8 cellular contexts compared by ENCODE assay signal in genomic region chr3:30342319-30343060, GRCh38.
DNase-seq lines count a peak whose midpoint lies in the region; ATAC-seq lines count a peak whose summit lies in the region.
"Had no signal": no experiment of that assay in that cellular context is flagged by ENCODE, and none has a peak within 500 bp of the region (broad histone marks: within the 10 kb centered on the region; RNA-seq: fewer than 3 reads in every experiment).

No MANE protein-coding gene starts in this region.

- DNase-seq in HS-5 (ENCODE audit: low read depth) (peak; percentile 97), right cardiac atrium (peak in 2 of 3 donors; percentile 11 to 20), posterior cingulate gyrus (no peak), NCI-H2227 (lab: John Stamatoyannopoulos, UW; ENCODE audit: unreplicated experiment) (no peak)
- peak in 1 of 2 donors; percentile 33 for DNase-seq in stimulated activated naive CD8-positive, alpha-beta T cell treated with anti-CD3 and anti-CD28 coated beads, Interleukin-15, amount 100 ng/mL, for 72 hours
- DNase-seq: effector CD4-positive, alpha-beta T cell had no signal

- peaks cover 1% of the 10 kb centered on the region for H3K4me1 ChIP-seq in right cardiac atrium (ENCODE audit: control insufficient read depth, insufficient read depth, low read length)

- no peaks in the 10 kb centered on the region for H3K27me3 Mint-ChIP-seq in activated naive CD8-positive, alpha-beta T cell
- H3K27me3 Mint-ChIP-seq in stimulated activated naive CD8-positive, alpha-beta T cell treated with anti-CD3 and anti-CD28 coated beads, Interleukin-15, amount 100 ng/mL, for 72 hours: no peaks in the 10 kb centered on the region

- H3K36me3 Mint-ChIP-seq in activated naive CD8-positive, alpha-beta T cell: peaks cover 5% of the 10 kb centered on the region

- no peaks in the 10 kb centered on the region for H3K9me3 ChIP-seq in right cardiac atrium (ENCODE audit: control insufficient read depth, low read length)

- H3K4me3 ChIP-seq in right cardiac atrium (ENCODE audit: low read length): no peak overlapping the region

- H3K4me1 Mint-ChIP-seq in activated naive CD8-positive, alpha-beta T cell (ENCODE audit: low read depth): peaks cover 54% of the 10 kb centered on the region
- peaks cover 61% of the 10 kb centered on the region for H3K4me1 Mint-ChIP-seq in stimulated activated naive CD8-positive, alpha-beta T cell treated with anti-CD3 and anti-CD28 coated beads, Interleukin-15, amount 100 ng/mL, for 72 hours

- H3K9me3 Mint-ChIP-seq in activated naive CD8-positive, alpha-beta T cell (ENCODE audit: low read depth): peaks cover 9% of the 10 kb centered on the region
- no peaks in the 10 kb centered on the region for H3K9me3 Mint-ChIP-seq in stimulated activated naive CD8-positive, alpha-beta T cell treated with anti-CD3 and anti-CD28 coated beads, Interleukin-15, amount 100 ng/mL, for 72 hours

- peak overlapping the region; percentile 69 for H3K27ac Mint-ChIP-seq in activated naive CD8-positive, alpha-beta T cell
- peak overlapping the region in 1 of 2 donors; percentile 7 for H3K27ac Mint-ChIP-seq in stimulated activated naive CD8-positive, alpha-beta T cell treated with anti-CD3 and anti-CD28 coated beads, Interleukin-15, amount 100 ng/mL, for 72 hours

- ATAC-seq in right cardiac atrium: peak; percentile 92 to 94
- ATAC-seq in stimulated activated naive CD8-positive, alpha-beta T cell treated with anti-CD3 and anti-CD28 coated beads, Interleukin-15, amount 100 ng/mL, for 72 hours: peak; percentile 79
- ATAC-seq in HG02840 (IDR thresholded peaks at IDR 0.05; ENCODE audit: low FRiP score, unreplicated experiment): no peak

- intact Hi-C loops in right cardiac atrium (cut with DNase I) (loop anchor here in 1 of 4 donors (10.0 kb wide), 1 partner anchor 112 kb away; no protein-coding TSS in a partner anchor), posterior cingulate gyrus (cut with DNase I) (no loop called here)

- peak overlapping the region; percentile 18 for H3K4me3 Mint-ChIP-seq in activated naive CD8-positive, alpha-beta T cell
- H3K4me3 Mint-ChIP-seq in stimulated activated naive CD8-positive, alpha-beta T cell treated with anti-CD3 and anti-CD28 coated beads, Interleukin-15, amount 100 ng/mL, for 72 hours: peak overlapping the region in 1 of 2 donors; percentile 18

- no peak overlapping the region for H3K27ac ChIP-seq in right cardiac atrium (ENCODE audit: low read length)

- H3K27me3 ChIP-seq in right cardiac atrium (ENCODE audit: control insufficient read depth, insufficient read depth): no peaks in the 10 kb centered on the region

- 62% methylated on average over 6 of the region's 6 CpGs for WGBS in right cardiac atrium

Comparison
In these comparisons a context has a peak if more than half of its experiments do, and no peak if none do; other contexts are left out.
1. DNase-seq: peak in HS-5 (single experiment) and right cardiac atrium (2 of 3); none in posterior cingulate gyrus (0 of 10) and NCI-H2227 (single experiment).